In the genomic region with DNA sequence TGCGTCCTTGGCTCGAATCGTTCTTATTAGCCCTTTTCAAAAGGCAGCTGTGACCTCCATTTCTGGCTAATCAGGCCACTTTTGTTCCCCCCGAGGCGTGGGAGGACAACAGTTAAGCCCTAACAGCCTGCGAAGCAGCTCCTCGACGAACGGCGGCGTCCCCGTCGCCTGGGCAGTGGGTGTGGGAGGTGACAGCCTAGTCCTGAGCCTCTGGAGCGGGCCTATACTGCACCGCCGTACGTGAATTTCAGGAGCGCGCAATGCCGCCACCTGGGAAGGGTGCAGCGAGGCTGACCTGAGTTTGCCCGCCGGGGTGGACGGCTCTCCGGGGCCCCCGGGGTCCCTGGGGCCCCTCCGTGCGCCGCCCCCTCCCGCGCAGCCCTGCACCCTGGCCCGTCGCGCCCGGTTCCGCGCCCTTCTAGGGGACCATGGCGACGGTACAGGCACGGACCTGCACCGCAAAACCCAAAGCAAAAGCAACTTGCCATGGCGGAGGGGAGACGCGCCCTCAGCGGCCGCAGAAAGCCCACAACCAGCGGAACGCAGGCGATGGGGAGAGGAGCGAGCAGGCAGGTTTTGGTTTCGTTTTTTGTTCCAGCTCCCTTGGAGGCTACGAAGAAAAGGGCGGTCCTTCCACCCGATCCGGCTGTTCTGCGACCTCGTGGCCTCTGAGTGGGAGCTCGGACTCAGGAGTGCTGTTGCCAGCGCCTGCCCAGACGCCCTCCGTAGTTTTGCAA, we compare ENCODE assay signal across 8 cellular contexts. TPM values are rescaled to one million over a fixed set of nuclear protein-coding genes. Genes with fewer than 3 reads are reported as not detected.
A peak's percentile ranks its signal among the peaks of the same experiment; 100 is the strongest.
DNase-seq lines count a peak whose midpoint lies in the region; TF ChIP-seq lines count a peak whose summit lies in the region.

RBM43 (minus strand) TSS at position 624 of the 737 bp plus-strand sequence; CDS start at position 488, 136 bp downstream.

- no peaks in the 10 kb centered on the region for H3K4me1 ChIP-seq in NT2/D1 (ENCODE audit: insufficient read depth, insufficient read length)

- no peaks in the 10 kb centered on the region for H3K9me3 ChIP-seq in NT2/D1 (ENCODE audit: insufficient read depth, low read length)

- H3K27me3 ChIP-seq in NT2/D1 (ENCODE audit: insufficient read depth, insufficient read length) = no peaks in the 10 kb centered on the region

- H3K36me3 ChIP-seq in NT2/D1 (ENCODE audit: insufficient read depth, insufficient read length, low read length) = no peaks in the 10 kb centered on the region

- H3K4me3 ChIP-seq in NT2/D1 (ENCODE audit: insufficient read length, low read depth) (peak within 1 kb of the TSS; percentile 59), epithelial cell of proximal tubule (ENCODE audit: low read depth, low read length) (peak within 1 kb of the TSS; percentile 90)

- DNase-seq in COLO829 (ENCODE audit: low spot score) (peak; percentile 85), GM20000 (ENCODE audit: low spot score) (peak; percentile 91), HS-5 (ENCODE audit: low read depth) (peak; percentile 79), NT2/D1 (ENCODE audit: low read depth, low spot score) (peak; percentile 16), activated T-cell treated with anti-CD3 and anti-CD28 coated beads for 4 hours (peak; percentile 68), epithelial cell of proximal tubule (ENCODE audit: low read depth) (peak; percentile 36), mucosa of gallbladder (ENCODE audit: low spot score) (peak; percentile 85)
- DNase-seq in stimulated activated CD8-positive, alpha-beta memory T cell treated with anti-CD3 and anti-CD28 coated beads, Interleukin-4, amount 100 ng/mL, for 24 hours (ENCODE audit: low read depth) = peak; percentile 69

- peak within 1 kb of the TSS; percentile 81 for H3K9ac ChIP-seq in NT2/D1 (ENCODE audit: insufficient read length, low read depth)

- TF ChIP-seq CTCF in GM20000 (IDR thresholded peaks at IDR 0.05; ENCODE audit: extremely low read depth, missing control alignments) (peak; percentile 10), epithelial cell of proximal tubule (conservative IDR thresholded peaks at IDR 0.05; ENCODE audit: low read depth, low read length) (peak; percentile 6)

RNA-seq across cellular contexts. Expression of gene RBM43, which starts in this region (rescaled TPM):
- 0.87 and 0.98 TPM in 2 replicates for total RNA-seq in epithelial cell of proximal tubule
- total RNA-seq in mucosa of gallbladder = 8.8 TPM

Comparison
In these comparisons a context has a peak if more than half of its experiments do, and no peak if none do; other contexts are left out.
1. Peak in every context shown above with its lines: DNase-seq and H3K4me3 ChIP-seq.
2. Peak in DNase-seq and H3K4me3 ChIP-seq in epithelial cell of proximal tubule; RNA of the gene not detected or under 1 TPM.
3. DNase-seq: peak in every context shown above with its lines; median percentile 91 in GM20000; 85 in COLO829; 85 in mucosa of gallbladder; 79 in HS-5; 69 in stimulated activated CD8-positive, alpha-beta memory T cell treated with anti-CD3 and anti-CD28 coated beads, Interleukin-4, amount 100 ng/mL, for 24 hours; 68 in activated T-cell treated with anti-CD3 and anti-CD28 coated beads for 4 hours; 36 in epithelial cell of proximal tubule; 16 in NT2/D1.